Comparison of ENCODE assay signal across 8 cellular contexts in the genomic region with DNA sequence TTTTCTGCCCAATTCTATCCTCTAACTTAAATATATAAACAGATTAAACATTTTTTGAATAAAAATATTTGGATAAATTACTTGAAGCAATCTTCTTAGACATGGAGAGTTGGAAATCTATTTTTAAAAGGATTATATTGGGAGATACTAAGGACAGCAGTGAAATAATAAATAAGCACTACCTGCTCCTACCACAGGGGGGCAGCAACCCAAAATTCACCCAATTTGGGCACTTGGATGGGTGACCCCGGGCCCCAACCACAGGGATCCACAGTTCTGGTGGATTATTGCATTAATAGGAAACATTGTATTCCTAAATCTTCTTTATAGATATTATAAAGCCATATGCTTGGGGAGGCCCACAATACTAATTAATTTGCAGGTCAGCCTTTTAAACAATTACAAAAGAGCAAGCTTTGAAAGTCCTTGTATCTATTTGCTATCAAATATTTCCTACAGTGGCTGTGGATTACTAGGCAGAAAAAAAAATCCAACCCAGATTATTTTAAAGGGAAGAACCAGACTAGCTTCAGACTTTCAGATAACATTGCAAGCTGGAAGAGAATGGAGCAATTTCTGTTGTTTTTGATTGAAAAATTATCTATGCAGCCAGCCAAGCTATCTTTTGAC.
DNase-seq lines count a peak whose midpoint lies in the region; ATAC-seq, FAIRE-seq and TF ChIP-seq lines count a peak whose summit lies in the region.

No MANE protein-coding gene starts in this region.

- no peaks in the 10 kb centered on the region for H3K9me3 Mint-ChIP-seq in endothelial cell (ENCODE audit: unreplicated experiment)

- TF ChIP-seq CTCF in endothelial cell (IDR thresholded peaks at IDR 0.05; ENCODE audit: unreplicated experiment) (peak; percentile 97), pancreas (IDR thresholded peaks at IDR 0.05) (peak; percentile 44 to 78 (median 60))

- no peak overlapping the region for H3K27ac Mint-ChIP-seq in endothelial cell (ENCODE audit: unreplicated experiment)

- no peaks in the 10 kb centered on the region for H3K4me1 Mint-ChIP-seq in endothelial cell (ENCODE audit: unreplicated experiment)

- intact Hi-C loops in pancreas (cut with DNase I) = loop anchor here in 1 of 3 donors (5.0 kb wide), 1 partner anchor 123 kb away; no protein-coding TSS in a partner anchor

- ATAC-seq in pancreas = peak in 3 of 4 donors; percentile 55 to 74 (median 65)
- ATAC-seq in GM19328 (IDR thresholded peaks at IDR 0.05; ENCODE audit: unreplicated experiment) = no peak
- ATAC-seq in HG02610 (IDR thresholded peaks at IDR 0.05; ENCODE audit: unreplicated experiment) = no peak

- in situ Hi-C loops in GM23248 (cut with MboI) = no loop called here

- H3K9ac ChIP-seq in GM23248 = no peak overlapping the region

- H3K9me3 ChIP-seq in GM23248 (ENCODE audit: low read depth) (no peaks in the 10 kb centered on the region), pancreas (no peaks in the 10 kb centered on the region)

- DNase-seq in NCI-H524 (lab: John Stamatoyannopoulos, UW) (peak; percentile 0 to 40), NCI-H524 treated with DMSO at 0.1 percent for 48 hours (lab: John Stamatoyannopoulos, UW) (no peak), GM23248 (peak; percentile 15), OCI-M1 (lab: John Stamatoyannopoulos, UW) (peak; percentile 68), endothelial cell (ENCODE audit: low spot score) (peak; percentile 67), pancreas (peak in 1 of 6 donors; percentile 43)

- H3K4me3 ChIP-seq in GM23248 (no peak overlapping the region), pancreas (no peak overlapping the region)

- H4K20me1 ChIP-seq in GM23248 (ENCODE audit: insufficient read depth) = no peaks in the 10 kb centered on the region

- H3K79me2 ChIP-seq in GM23248 (ENCODE audit: insufficient read depth) = no peaks in the 10 kb centered on the region

- no peak overlapping the region for H2AFZ ChIP-seq in GM23248

- no peak overlapping the region for H3K27ac ChIP-seq in GM23248
- no peak overlapping the region for H3K27ac ChIP-seq in pancreas

- no peaks in the 10 kb centered on the region for H3K36me3 Mint-ChIP-seq in endothelial cell (ENCODE audit: low read depth, unreplicated experiment)

- H3K27me3 Mint-ChIP-seq in endothelial cell (ENCODE audit: unreplicated experiment) = peaks cover 8% of the 10 kb centered on the region

- no peak overlapping the region for H3K4me2 ChIP-seq in GM23248 (ENCODE audit: unreplicated experiment)

- H3K36me3 ChIP-seq in GM23248 (ENCODE audit: low read depth) = no peaks in the 10 kb centered on the region
- H3K36me3 ChIP-seq in pancreas = no peaks in the 10 kb centered on the region

- no peaks in the 10 kb centered on the region for H3F3A ChIP-seq in GM23248 (ENCODE audit: insufficient read depth)

- no peaks in the 10 kb centered on the region for H3K4me1 ChIP-seq in GM23248 (ENCODE audit: insufficient read depth)
- no peaks in the 10 kb centered on the region for H3K4me1 ChIP-seq in pancreas

- H3K27me3 ChIP-seq in GM23248 (replicated peaks; ENCODE audit: insufficient read depth) (no peaks in the 10 kb centered on the region), pancreas (no peaks in the 10 kb centered on the region)

- peak; percentile 17 for FAIRE-seq in pancreas (lab: Jason Lieb, UNC)

- WGBS in GM23248 (ENCODE audit: low coverage in 1 of 2, low lambda C conversion rate in 2 of 2, missing lambda C conversion rate in 2 of 2), 2 experiments = 0 to 5% methylated on average over 1 of the region's 1 CpG
- WGBS in pancreas, 2 donors = 2 to 4% methylated on average over 1 of the region's 1 CpG

- no peak overlapping the region for H3K4me3 Mint-ChIP-seq in endothelial cell (ENCODE audit: unreplicated experiment)

- no peaks in the 10 kb centered on the region for H3K9me2 ChIP-seq in GM23248 (ENCODE audit: insufficient read depth)

Comparison
In these comparisons a context has a peak if more than half of its experiments do, and no peak if none do; other contexts are left out.
1. ATAC-seq: peak in pancreas (3 of 4); none in GM19328 (single experiment) and HG02610 (single experiment).